26 cellular contexts compared by ENCODE assay signal in genomic region chr16:88787579-88788314, GRCh38.
"Had no signal": no experiment of that assay in that cellular context is flagged by ENCODE, and none has a peak within 500 bp of the region (broad histone marks: within the 10 kb centered on the region; RNA-seq: fewer than 3 reads in every experiment).

No MANE protein-coding gene starts in this region.

- H3K27me3 Mint-ChIP-seq: activated CD4-positive, alpha-beta T cell treated with anti-CD3 and anti-CD28 coated beads for 36 hours; activated T-helper 17 cell treated with anti-CD3 and anti-CD28 coated beads, Interleukin-2, amount 50 U/mL, for 72 hours; stimulated activated naive B cell treated with anti-CD40 and anti-IgM and Interleukin-4, amounts not matched to agents 10 μg/mL and 1 μg/mL and 100 μg/mL, for 72 hours had no signal

- H3K27me3 ChIP-seq: pancreas, upper lobe of right lung had no signal

- H3K9me3 ChIP-seq: breast epithelium, heart left ventricle, left ventricle myocardium inferior, pancreas, prostate gland, stomach, tibial artery, upper lobe of right lung had no signal

- H3K4me1 ChIP-seq: foreskin keratinocyte had no signal

- H3K36me3 Mint-ChIP-seq: stimulated activated naive B cell treated with anti-CD40 and anti-IgM and Interleukin-4, amounts not matched to agents 10 μg/mL and 1 μg/mL and 100 μg/mL, for 72 hours had no signal

- H3K27ac ChIP-seq: breast epithelium, foreskin keratinocyte, heart left ventricle, left ventricle myocardium inferior, pancreas, prostate gland, stomach, tibial artery, upper lobe of right lung had no signal

- H3K36me3 ChIP-seq: breast epithelium, heart left ventricle, left ventricle myocardium inferior, pancreas, prostate gland, stomach, tibial artery, upper lobe of right lung had no signal

- ATAC-seq: activated CD4-positive, alpha-beta T cell treated with anti-CD3 and anti-CD28 coated beads for 36 hours; activated T-cell treated with anti-CD3 and anti-CD28 coated beads, Interleukin-2, amount 50 U/mL, for 4 hours; activated T-helper 17 cell treated with anti-CD3 and anti-CD28 coated beads, Interleukin-2, amount 50 U/mL, for 72 hours; esophagus mucosa; foreskin keratinocyte; heart left ventricle; pancreas; stimulated activated naive B cell treated with anti-CD40 and anti-IgM and Interleukin-4, amounts not matched to agents 10 μg/mL and 1 μg/mL and 100 μg/mL, for 72 hours; upper lobe of right lung had no signal

- H3K27ac Mint-ChIP-seq: activated CD4-positive, alpha-beta T cell treated with anti-CD3 and anti-CD28 coated beads for 36 hours; activated T-helper 17 cell treated with anti-CD3 and anti-CD28 coated beads, Interleukin-2, amount 50 U/mL, for 72 hours; endodermal cell; nephron progenitor cell; stimulated activated naive B cell treated with anti-CD40 and anti-IgM and Interleukin-4, amounts not matched to agents 10 μg/mL and 1 μg/mL and 100 μg/mL, for 72 hours; T-helper 2 cell treated with Interferon-gamma antibody and Interleukin-4, amounts not matched to agents 5 μg/mL and 100 μg/mL, for 36 hours had no signal

- H3K9me3 Mint-ChIP-seq: activated T-cell treated with anti-CD3 and anti-CD28 coated beads, Interleukin-2, amount 50 U/mL, for 4 hours; activated T-helper 17 cell treated with anti-CD3 and anti-CD28 coated beads, Interleukin-2, amount 50 U/mL, for 72 hours; endodermal cell; nephron progenitor cell; stimulated activated naive B cell treated with anti-CD40 and anti-IgM and Interleukin-4, amounts not matched to agents 10 μg/mL and 1 μg/mL and 100 μg/mL, for 72 hours; T-helper 2 cell treated with Interferon-gamma antibody and Interleukin-4, amounts not matched to agents 5 μg/mL and 100 μg/mL, for 36 hours had no signal

- H3K4me3 ChIP-seq: breast epithelium, heart left ventricle, left ventricle myocardium inferior, pancreas, prostate gland, stomach, tibial artery, upper lobe of right lung had no signal

- DNase-seq: activated CD4-positive, alpha-beta T cell treated with anti-CD3 and anti-CD28 coated beads for 36 hours; activated CD4-positive, alpha-beta T cell treated with anti-CD3 and anti-CD28 coated beads, Interleukin-2, amount 50 U/mL, for 48 hours; activated CD4-positive, CD25-positive, alpha-beta regulatory T cell; activated gamma-delta T cell treated with Interleukin-2 at 50 U/mL for 16 hours; activated naive CD4-positive, alpha-beta T cell treated with anti-CD3 and anti-CD28 coated beads, Interleukin-2, amount 50 U/mL, for 16 hours; activated T-cell treated with anti-CD3 and anti-CD28 coated beads, Interleukin-2, amount 50 U/mL, for 4 hours; central memory CD4-positive, alpha-beta T cell; endodermal cell; foreskin keratinocyte; heart left ventricle; left ventricle myocardium inferior; nephron progenitor cell; nucleus accumbens; pancreas; retina; stimulated activated CD4-positive, alpha-beta T cell treated with anti-CD3 and anti-CD28 coated beads, Interleukin-15, amount 100 ng/mL, for 24 hours; stimulated activated CD4-positive, alpha-beta T cell treated with anti-CD3 and anti-CD28 coated beads, Interleukin-2, amount 100 ng/mL, for 24 hours; stimulated activated naive B cell treated with anti-CD40 and anti-IgM and Interleukin-4, amounts not matched to agents 10 μg/mL and 1 μg/mL and 100 μg/mL, for 72 hours; stomach; tibial artery; upper lobe of right lung had no signal

- H3K4me3 Mint-ChIP-seq: activated CD4-positive, alpha-beta T cell treated with anti-CD3 and anti-CD28 coated beads for 36 hours; activated T-cell treated with anti-CD3 and anti-CD28 coated beads, Interleukin-2, amount 50 U/mL, for 4 hours; activated T-helper 17 cell treated with anti-CD3 and anti-CD28 coated beads, Interleukin-2, amount 50 U/mL, for 72 hours; endodermal cell; nephron progenitor cell; stimulated activated naive B cell treated with anti-CD40 and anti-IgM and Interleukin-4, amounts not matched to agents 10 μg/mL and 1 μg/mL and 100 μg/mL, for 72 hours; T-helper 2 cell treated with Interferon-gamma antibody and Interleukin-4, amounts not matched to agents 5 μg/mL and 100 μg/mL, for 36 hours had no signal
